In genomic region chr4:5770051-5770450, GRCh38 we compare ENCODE assay signal across 14 cellular contexts. TPM values are rescaled to one million over a fixed set of nuclear protein-coding genes. Genes with fewer than 3 reads are reported as not detected.
A peak's percentile ranks its signal among the peaks of the same experiment; 100 is the strongest.
DNase-seq lines count a peak whose midpoint lies in the region; ATAC-seq and TF ChIP-seq lines count a peak whose summit lies in the region.
"Had no signal": no experiment of that assay in that cellular context is flagged by ENCODE, and none has a peak within 500 bp of the region (broad histone marks: within the 10 kb centered on the region; RNA-seq: fewer than 3 reads in every experiment).

No MANE protein-coding gene starts in this region.

- H4K5ac ChIP-seq in H9 (ENCODE audit: insufficient read length, low read depth, low read length) = no peak overlapping the region

- no CpG with 5 or more reads among the region's 4 CpGs for WGBS in H9 (ENCODE audit: extremely low coverage, insufficient read length, low lambda C conversion rate)
- 92 to 95% methylated on average over 2 to 4 of the region's 4 CpGs for WGBS in endodermal cell (ENCODE audit: insufficient coverage in 1 of 2, insufficient read length in 1 of 2), 2 experiments
- WGBS in sigmoid colon, 2 donors = 65 to 76% methylated on average over 4 of the region's 4 CpGs

- H3K27me3 ChIP-seq in H9 (ENCODE audit: insufficient read depth, low read length) (no peaks in the 10 kb centered on the region), endodermal cell (ENCODE audit: control insufficient read depth, insufficient read depth, low read length, poor library complexity, severe bottlenecking) (peaks cover 38% of the 10 kb centered on the region), sigmoid colon (no peaks in the 10 kb centered on the region), uterus (no peaks in the 10 kb centered on the region)
- H3K27me3 ChIP-seq: BLaER1 treated with 17β-estradiol and CSF1 and Interleukin-3, amounts not matched to agents 10 nM and 100 nM had no signal

- H3K27ac Mint-ChIP-seq in activated CD8-positive, alpha-beta memory T cell treated with anti-CD3 and anti-CD28 coated beads, Interleukin-2, amount 10 ng/mL, durations not matched to agents 7 days and 5 days = no peak overlapping the region
- peak overlapping the region in 1 of 3 experiments; percentile 77; a peak in 1 of 7 replicates for H3K27ac Mint-ChIP-seq in H9
- H3K27ac Mint-ChIP-seq in endodermal cell = no peak overlapping the region
- H3K27ac Mint-ChIP-seq: CD4-positive, alpha-beta memory T cell had no signal

- CTCF ChIA-PET in activated CD8-positive, alpha-beta memory T cell treated with anti-CD3 and anti-CD28 coated beads, Interleukin-2, amount 10 ng/mL, durations not matched to agents 7 days and 5 days (lab: Charles Lee) = no interaction called here

- no peak overlapping the region for H2BK20ac ChIP-seq in H9 (ENCODE audit: low read depth, low read length, poor library complexity, severe bottlenecking)

- H3K14ac ChIP-seq in H9 (ENCODE audit: insufficient read depth, low read length) = no peak overlapping the region

- H3K9me3 ChIP-seq in H9 (ENCODE audit: control insufficient read depth, low read depth, low read length) (peaks cover 18% of the 10 kb centered on the region), endodermal cell (ENCODE audit: control insufficient read depth, low read length) (peaks cover 48% of the 10 kb centered on the region), sigmoid colon (no peaks in the 10 kb centered on the region), uterus (no peaks in the 10 kb centered on the region)

- no peak overlapping the region for H2BK12ac ChIP-seq in H9 (ENCODE audit: insufficient read length, low read depth, low read length)

- no peak overlapping the region for H2AFZ ChIP-seq in H9 (ENCODE audit: low read length)

- no peak overlapping the region for H3K4ac ChIP-seq in H9 (ENCODE audit: low read depth, low read length)

- no peaks in the 10 kb centered on the region for H3K4me1 Mint-ChIP-seq in activated CD8-positive, alpha-beta memory T cell treated with anti-CD3 and anti-CD28 coated beads, Interleukin-2, amount 10 ng/mL, durations not matched to agents 7 days and 5 days
- H3K4me1 Mint-ChIP-seq in H9 = peaks cover 21% of the 10 kb centered on the region in 2 experiments
- peaks cover 19% of the 10 kb centered on the region for H3K4me1 Mint-ChIP-seq in endodermal cell
- H3K4me1 Mint-ChIP-seq: CD4-positive, alpha-beta memory T cell had no signal

- TF ChIP-seq CTCF in H9 (conservative IDR thresholded peaks at IDR 0.05) (no peak), endodermal cell (conservative IDR thresholded peaks at IDR 0.05) (no peak), sigmoid colon (IDR thresholded peaks at IDR 0.05) (no peak), uterus (IDR thresholded peaks at IDR 0.05) (no peak)

- no peaks in the 10 kb centered on the region for H4K20me1 ChIP-seq in H9 (ENCODE audit: control insufficient read depth, insufficient read depth, insufficient read length)
- H4K20me1 ChIP-seq: BLaER1 treated with 17β-estradiol and CSF1 and Interleukin-3, amounts not matched to agents 10 nM and 100 nM had no signal

- DNase-seq in activated CD8-positive, alpha-beta memory T cell treated with anti-CD3 and anti-CD28 coated beads, Interleukin-2, amount 50 U/mL, for 48 hours = peak; percentile 28
- DNase-seq in activated CD8-positive, alpha-beta memory T cell treated with anti-CD3 and anti-CD28 coated beads, Interleukin-2, amount 10 ng/mL, durations not matched to agents 7 days and 5 days = no peak
- DNase-seq in H9 = peak; percentile 13
- peak; percentile 28 for DNase-seq in endodermal cell
- DNase-seq in sigmoid colon = peak; percentile 41
- no peak for DNase-seq in uterus
- no peak for DNase-seq in CD1c-positive myeloid dendritic cell (ENCODE audit: extremely low spot score)
- no peak for DNase-seq in AML-193 (lab: John Stamatoyannopoulos, UW)
- DNase-seq: 8988T; CD4-positive, alpha-beta memory T cell; DMS79 had no signal

- intact Hi-C loops in sigmoid colon (cut with DNase I) (no loop called here), uterus (cut with DNase I; ENCODE audit: low total_unique reads) (no loop called here)

- no peaks in the 10 kb centered on the region for H3K23me2 ChIP-seq in H9 (ENCODE audit: insufficient read length, low read depth, low read length, poor library complexity, severe bottlenecking)

- H3K4me3 ChIP-seq in endodermal cell (ENCODE audit: low read length) (peak overlapping the region; percentile 45), sigmoid colon (no peak overlapping the region), uterus (no peak overlapping the region)
- H3K4me3 ChIP-seq: BLaER1 treated with 17β-estradiol and CSF1 and Interleukin-3, amounts not matched to agents 10 nM and 100 nM; GM12878 had no signal

- no peak overlapping the region for H3K9ac ChIP-seq in H9 (ENCODE audit: extremely low read depth, insufficient read length, low read length)
- no peak overlapping the region for H3K9ac ChIP-seq in endodermal cell (ENCODE audit: extremely low read depth, low read length, poor library complexity, severe bottlenecking)
- H3K9ac ChIP-seq: BLaER1 treated with 17β-estradiol and CSF1 and Interleukin-3, amounts not matched to agents 10 nM and 100 nM had no signal

- no peak overlapping the region for H4K8ac ChIP-seq in H9 (replicated peaks; ENCODE audit: insufficient read length, low read depth, low read length)

- no peak overlapping the region for H3K4me3 Mint-ChIP-seq in activated CD8-positive, alpha-beta memory T cell treated with anti-CD3 and anti-CD28 coated beads, Interleukin-2, amount 10 ng/mL, durations not matched to agents 7 days and 5 days
- H3K4me3 Mint-ChIP-seq in H9 (no peak overlapping the region), endodermal cell (no peak overlapping the region)
- H3K4me3 Mint-ChIP-seq: CD4-positive, alpha-beta memory T cell had no signal

- no peak for TF ChIP-seq EP300 in sigmoid colon (IDR thresholded peaks at IDR 0.05)

- no peak overlapping the region for H3K18ac ChIP-seq in H9 (ENCODE audit: insufficient read length, low read depth, low read length)

- H2AK5ac ChIP-seq in H9 (ENCODE audit: insufficient read length, low read length) = no peak overlapping the region

- no peak overlapping the region for H3T11ph ChIP-seq in H9 (ENCODE audit: low read length)

- H3K36me3 ChIP-seq in endodermal cell (ENCODE audit: control insufficient read depth, insufficient read depth, low read length) (peaks cover 22% of the 10 kb centered on the region), sigmoid colon (peaks cover 0 to 8% (median 6%) of the 10 kb centered on the region in 4 donors), uterus (no peaks in the 10 kb centered on the region)

- H3K4me1 ChIP-seq in H9 (ENCODE audit: insufficient read depth, low read length) (peaks cover 6% of the 10 kb centered on the region; the same call in 1 of the 2 replicates), endodermal cell (ENCODE audit: control insufficient read depth, insufficient read depth, low read length) (peaks cover 13% of the 10 kb centered on the region), sigmoid colon (no peaks in the 10 kb centered on the region), uterus (no peaks in the 10 kb centered on the region)
- H3K4me1 ChIP-seq: BLaER1 treated with 17β-estradiol and CSF1 and Interleukin-3, amounts not matched to agents 10 nM and 100 nM had no signal

- H4K91ac ChIP-seq in H9 (ENCODE audit: insufficient read length, low read depth, low read length) = no peak overlapping the region

- no peaks in the 10 kb centered on the region for H3K79me2 ChIP-seq in H9 (ENCODE audit: insufficient read depth, low read length)

- H3K27me3 Mint-ChIP-seq in activated CD8-positive, alpha-beta memory T cell treated with anti-CD3 and anti-CD28 coated beads, Interleukin-2, amount 10 ng/mL, durations not matched to agents 7 days and 5 days = no peaks in the 10 kb centered on the region
- H3K27me3 Mint-ChIP-seq in H9 (ENCODE audit: low read depth) (no peaks in the 10 kb centered on the region; the same call in 1 of the 2 replicates), endodermal cell (ENCODE audit: insufficient read depth) (peaks cover 52% of the 10 kb centered on the region)

- peaks cover 4% of the 10 kb centered on the region for H3K9me3 Mint-ChIP-seq in activated CD8-positive, alpha-beta memory T cell treated with anti-CD3 and anti-CD28 coated beads, Interleukin-2, amount 10 ng/mL, durations not matched to agents 7 days and 5 days (ENCODE audit: low read depth)
- H3K9me3 Mint-ChIP-seq in H9 (peaks cover 29 to 30% of the 10 kb centered on the region in 2 experiments), endodermal cell (peaks cover 50% of the 10 kb centered on the region)

- H2BK120ac ChIP-seq in H9 (ENCODE audit: low read depth, low read length, poor library complexity, severe bottlenecking) = no peak overlapping the region

- no peaks in the 10 kb centered on the region for H3K79me1 ChIP-seq in H9 (ENCODE audit: insufficient read depth, low read depth, low read length, poor library complexity, severe bottlenecking)

- no peaks in the 10 kb centered on the region for H3K36me3 Mint-ChIP-seq in activated CD8-positive, alpha-beta memory T cell treated with anti-CD3 and anti-CD28 coated beads, Interleukin-2, amount 10 ng/mL, durations not matched to agents 7 days and 5 days
- H3K36me3 Mint-ChIP-seq in H9 (ENCODE audit: insufficient read depth in 1 of 3, low read depth in 3 of 3) (peaks cover 43 to 45% (median 44%) of the 10 kb centered on the region in 3 experiments), endodermal cell (ENCODE audit: low read depth) (peaks cover 47% of the 10 kb centered on the region)
- H3K36me3 Mint-ChIP-seq: CD4-positive, alpha-beta memory T cell had no signal

- H3K4me2 ChIP-seq in H9 (ENCODE audit: insufficient read depth, insufficient read length, low read length) = no peak overlapping the region
- H3K4me2 ChIP-seq: BLaER1 treated with 17β-estradiol and CSF1 and Interleukin-3, amounts not matched to agents 10 nM and 100 nM had no signal

- H2BK15ac ChIP-seq in H9 (ENCODE audit: low read depth, low read length) = no peak overlapping the region

- H3K27ac ChIP-seq in H9 (ENCODE audit: insufficient read length, low read depth, low read length) = no peak overlapping the region
- no peak overlapping the region for H3K27ac ChIP-seq in endodermal cell (ENCODE audit: low read depth, low read length)
- no peak overlapping the region for H3K27ac ChIP-seq in sigmoid colon
- H3K27ac ChIP-seq in uterus = no peak overlapping the region
- H3K27ac ChIP-seq: BLaER1 treated with 17β-estradiol and CSF1 and Interleukin-3, amounts not matched to agents 10 nM and 100 nM had no signal

- no peak for TF ChIP-seq POLR2A in sigmoid colon (IDR thresholded peaks at IDR 0.05)
- no peak for TF ChIP-seq POLR2A in uterus (IDR thresholded peaks at IDR 0.05)

- no peak overlapping the region for H2BK5ac ChIP-seq in H9 (ENCODE audit: insufficient read length, low read length)

- no peak overlapping the region for H3K23ac ChIP-seq in H9 (ENCODE audit: insufficient read length, low read depth, low read length)

- no peak overlapping the region for H3K56ac ChIP-seq in H9 (ENCODE audit: insufficient read length, low read depth, low read length)

- ATAC-seq in activated CD8-positive, alpha-beta memory T cell treated with anti-CD3 and anti-CD28 coated beads, Interleukin-2, amount 10 ng/mL, durations not matched to agents 7 days and 5 days = no peak
- ATAC-seq: GM12878, HCT116 had no signal

RNA-seq across cellular contexts. Expression of gene EVC, which starts 59.0 kb away (rescaled TPM):
- 1 to 10 TPM; 2.2 to 4.0 TPM for total RNA-seq in activated CD8-positive, alpha-beta memory T cell treated with anti-CD3 and anti-CD28 coated beads, Interleukin-2, amount 10 ng/mL, durations not matched to agents 7 days and 5 days
- total RNA-seq in H9 (2021) = 9.7 and 10.1 TPM in 2 replicates
- 10 to 100 TPM; 25.5 to 29.0 TPM for total RNA-seq in endodermal cell
- 9.9 TPM for polyA plus RNA-seq in endodermal cell (2013, experiment 1 of 2)
- polyA plus RNA-seq in endodermal cell (2013, experiment 2 of 2) = 9.5 TPM
- total RNA-seq in sigmoid colon = 10 to 100 TPM; 15.6 to 35.2 (median 24.4) TPM
- polyA plus RNA-seq in sigmoid colon = 1 to 10 TPM in 2 of 3 donors, under 1 TPM in 1; 0.46 to 3.4 (median 1.2) TPM
- total RNA-seq in uterus = 10 to 100 TPM in 3 of 4 donors, 1 to 10 TPM in 1; 4.9 to 48.3 (median 38.0) TPM

Comparison
In these comparisons a context has a peak if more than half of its experiments do, and no peak if none do; other contexts are left out.
1. DNase-seq: peak in activated CD8-positive, alpha-beta memory T cell treated with anti-CD3 and anti-CD28 coated beads, Interleukin-2, amount 50 U/mL, for 48 hours (single experiment), H9 (single experiment), endodermal cell (single experiment) and sigmoid colon (single experiment); none in activated CD8-positive, alpha-beta memory T cell treated with anti-CD3 and anti-CD28 coated beads, Interleukin-2, amount 10 ng/mL, durations not matched to agents 7 days and 5 days (single experiment), uterus (0 of 2), CD1c-positive myeloid dendritic cell (single experiment) and AML-193 (0 of 2).